Comparison of ENCODE assay signal across 12 cellular contexts in the genomic region with DNA sequence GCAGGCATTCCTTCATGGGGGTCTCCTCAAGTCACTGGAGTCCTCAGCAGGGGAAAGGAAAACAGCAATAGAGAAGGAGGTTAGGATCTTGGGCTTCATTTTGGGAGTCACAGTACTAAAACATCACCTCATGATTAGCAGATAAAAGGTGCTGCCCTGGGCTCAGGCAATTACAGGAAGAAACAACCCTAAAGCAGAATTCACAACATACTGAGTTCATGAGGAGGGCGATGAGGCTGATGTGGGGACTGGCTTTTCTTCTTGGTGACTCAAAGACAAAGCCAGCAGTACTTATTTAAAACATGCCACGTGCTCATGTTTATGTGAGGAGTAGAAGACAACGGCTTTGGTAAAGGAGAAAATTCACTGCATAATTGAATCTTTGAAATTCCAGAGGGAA.
"Had no signal": no experiment of that assay in that cellular context is flagged by ENCODE, and none has a peak within 500 bp of the region (broad histone marks: within the 10 kb centered on the region; RNA-seq: fewer than 3 reads in every experiment).

No MANE protein-coding gene starts in this region.

- DNase-seq: activated CD8-positive, alpha-beta memory T cell treated with anti-CD3 and anti-CD28 coated beads, Interleukin-2, amount 50 U/mL, for 48 hours; activated naive CD8-positive, alpha-beta T cell treated with anti-CD3 and anti-CD28 coated beads, Interleukin-2, amount 10 ng/mL, durations not matched to agents 7 days and 5 days; brain microvascular endothelial cell; effector CD4-positive, alpha-beta T cell; foreskin keratinocyte; kidney glomerular epithelial cell; left ventricle myocardium superior; natural killer cell; stimulated activated naive CD8-positive, alpha-beta T cell treated with anti-CD3 and anti-CD28 coated beads, Interleukin-15, amount 100 ng/mL, for 72 hours had no signal

- H3K9me3 Mint-ChIP-seq: activated naive CD8-positive, alpha-beta T cell treated with anti-CD3 and anti-CD28 coated beads, Interleukin-2, amount 10 ng/mL, durations not matched to agents 7 days and 5 days; central memory CD8-positive, alpha-beta T cell had no signal

- H3K27ac Mint-ChIP-seq: activated naive CD8-positive, alpha-beta T cell treated with anti-CD3 and anti-CD28 coated beads, Interleukin-2, amount 10 ng/mL, durations not matched to agents 7 days and 5 days; memory B cell; natural killer cell; WTC11 had no signal

- H3K36me3 Mint-ChIP-seq: WTC11 had no signal

- H3K4me3 Mint-ChIP-seq: activated naive CD8-positive, alpha-beta T cell treated with anti-CD3 and anti-CD28 coated beads, Interleukin-2, amount 10 ng/mL, durations not matched to agents 7 days and 5 days; central memory CD8-positive, alpha-beta T cell; memory B cell; natural killer cell; stimulated activated naive CD8-positive, alpha-beta T cell treated with anti-CD3 and anti-CD28 coated beads, Interleukin-15, amount 100 ng/mL, for 72 hours; WTC11 had no signal

- H3K27me3 Mint-ChIP-seq: activated naive CD8-positive, alpha-beta T cell treated with anti-CD3 and anti-CD28 coated beads, Interleukin-2, amount 10 ng/mL, durations not matched to agents 7 days and 5 days; central memory CD8-positive, alpha-beta T cell; stimulated activated naive CD8-positive, alpha-beta T cell treated with anti-CD3 and anti-CD28 coated beads, Interleukin-15, amount 100 ng/mL, for 72 hours had no signal
